2 cellular contexts compared by ENCODE assay signal in the genomic region with DNA sequence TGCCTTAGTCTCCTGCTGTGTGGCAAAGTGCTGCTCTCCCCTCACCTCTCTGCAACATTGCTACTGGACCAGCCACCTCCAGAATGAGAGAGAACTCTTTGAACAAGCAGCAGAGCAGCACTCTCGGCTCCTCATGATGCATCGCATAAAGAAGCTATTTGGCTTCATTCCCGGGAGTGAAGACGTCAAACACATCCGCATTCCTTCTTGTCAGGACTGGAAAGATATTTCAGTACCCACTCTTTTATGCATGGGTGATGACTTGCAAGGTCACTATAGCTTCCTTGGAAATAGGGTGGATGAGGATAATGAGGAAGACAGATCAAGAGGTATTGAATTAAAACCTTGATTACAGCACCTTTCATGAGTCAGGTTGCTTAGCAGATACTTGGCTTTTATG.
A peak's percentile ranks its signal among the peaks of the same experiment; 100 is the strongest.
TF ChIP-seq lines count a peak whose summit lies in the region.

No MANE protein-coding gene starts in this region.

TF ChIP-seq in Ishikawa, 13 proteins besides CTCF, POLR2A, EP300 and RAD21:
- TF ChIP-seq ZBTB7A (IDR thresholded peaks at IDR 0.05; ENCODE audit: low read depth): no peak
- TF ChIP-seq TEAD4 (IDR thresholded peaks at IDR 0.05): peak; percentile 41; the same call in 1 of the 2 replicates
- TF ChIP-seq TAF1 (IDR thresholded peaks at IDR 0.05; ENCODE audit: low read depth): no peak

TF ChIP-seq in K562, 482 proteins besides CTCF, POLR2A, EP300 and RAD21:
- TF ChIP-seq NFIC (IDR thresholded peaks at IDR 0.05) (peak; percentile 71), CTBP1 (IDR thresholded peaks at IDR 0.05; ENCODE audit: borderline replicate concordance) (peak; percentile 73), PBX2 (CRISPR knock-in tag; IDR thresholded peaks at IDR 0.05; ENCODE audit: low read depth) (no peak), PBX2 (tag; conservative IDR thresholded peaks at IDR 0.05; ENCODE audit: low read depth) (0 out of 2 replicates have a peak, but pooled peaks have one; percentile 20), ARHGAP35 (IDR thresholded peaks at IDR 0.05; ENCODE audit: partially characterized antibody) (no peak), TEAD1 (CRISPR knock-in tag; IDR thresholded peaks at IDR 0.05) (peak in 1 of 2 experiments; percentile 36; a peak in 1 of 4 replicates), GATAD2B (IDR thresholded peaks at IDR 0.05; ENCODE audit: borderline replicate concordance) (no peak), ZSCAN29 (IDR thresholded peaks at IDR 0.05) (no peak), PML (IDR thresholded peaks at IDR 0.05; ENCODE audit: low read length) (no peak), MEIS2 (IDR thresholded peaks at IDR 0.05; ENCODE audit: partially characterized antibody) (peak; percentile 29), TEAD4 (IDR thresholded peaks at IDR 0.05; ENCODE audit: low read length) (peak; percentile 38; the same call in 1 of the 2 replicates), TEAD4 (CRISPR knock-in tag; IDR thresholded peaks at IDR 0.05; ENCODE audit: borderline replicate concordance) (no peak)
